Comparison of ENCODE assay signal across 11 cellular contexts in genomic region chr4:121799208-121799823, GRCh38. TPM values are rescaled to one million over a fixed set of nuclear protein-coding genes. Genes with fewer than 3 reads are reported as not detected.
DNase-seq lines count a peak whose midpoint lies in the region; ATAC-seq, FAIRE-seq and TF ChIP-seq lines count a peak whose summit lies in the region.
"Had no signal": no experiment of that assay in that cellular context is flagged by ENCODE, and none has a peak within 500 bp of the region (broad histone marks: within the 10 kb centered on the region; RNA-seq: fewer than 3 reads in every experiment).

No MANE protein-coding gene starts in this region.

- H3K27me3 ChIP-seq in CD4-positive, CD25-positive, alpha-beta regulatory T cell (ENCODE audit: control insufficient read depth, insufficient read depth, low read length), result no peaks in the 10 kb centered on the region
- no peaks in the 10 kb centered on the region for H3K27me3 ChIP-seq in naive thymus-derived CD4-positive, alpha-beta T cell (ENCODE audit: control insufficient read depth in 2 of 2, insufficient read depth in 2 of 2, low read length in 2 of 2)

- peak overlapping the region; percentile 90 to 97 (median 95) for H3K4me3 Mint-ChIP-seq in CD4-positive, CD25-positive, alpha-beta regulatory T cell
- peak overlapping the region; percentile 6 for H3K4me3 Mint-ChIP-seq in activated CD8-positive, alpha-beta T cell treated with anti-CD3 and anti-CD28 coated beads, Interleukin-2, amount 10 ng/mL, durations not matched to agents 7 days and 5 days
- peak overlapping the region; percentile 48 to 99 (median 90) for H3K4me3 Mint-ChIP-seq in naive thymus-derived CD4-positive, alpha-beta T cell

- H3K36me3 Mint-ChIP-seq in CD4-positive, CD25-positive, alpha-beta regulatory T cell, result peaks cover 9% of the 10 kb centered on the region
- H3K36me3 Mint-ChIP-seq in activated CD8-positive, alpha-beta T cell treated with anti-CD3 and anti-CD28 coated beads, Interleukin-2, amount 10 ng/mL, durations not matched to agents 7 days and 5 days (ENCODE audit: low read depth), result peaks cover 18% of the 10 kb centered on the region
- H3K36me3 Mint-ChIP-seq in naive thymus-derived CD4-positive, alpha-beta T cell, result peaks cover 0 to 16% (median 4%) of the 10 kb centered on the region in 5 donors

- FAIRE-seq in GM19239 (lab: Jason Lieb, UNC), result peak; percentile 57
- FAIRE-seq: RCC 7860, TTC549 had no signal

- DNase-seq in CD4-positive, CD25-positive, alpha-beta regulatory T cell, result no peak
- DNase-seq in GM19239 (ENCODE audit: insufficient read length, low spot score) (no peak), lower leg skin (ENCODE audit: low spot score in 2 of 2) (no peak), cortex of kidney (lab: John Stamatoyannopoulos, UW) (no peak)
- DNase-seq in activated CD8-positive, alpha-beta T cell treated with anti-CD3 and anti-CD28 coated beads, Interleukin-2, amount 10 ng/mL, durations not matched to agents 7 days and 5 days, result no peak
- DNase-seq in naive thymus-derived CD4-positive, alpha-beta T cell, result no peak
- DNase-seq: NCI-H1092 treated with DMSO at 0.1 percent for 48 hours, NCI-H345 had no signal

- ATAC-seq in CD4-positive, CD25-positive, alpha-beta regulatory T cell (ENCODE audit: low read depth in 2 of 2), result no peak
- no peak for ATAC-seq in activated CD8-positive, alpha-beta T cell treated with anti-CD3 and anti-CD28 coated beads, Interleukin-2, amount 10 ng/mL, durations not matched to agents 7 days and 5 days
- no peak for ATAC-seq in naive thymus-derived CD4-positive, alpha-beta T cell
- no peak for ATAC-seq in GM21423 (IDR thresholded peaks at IDR 0.05; ENCODE audit: unreplicated experiment)

- peaks cover 23 to 63% (median 42%) of the 10 kb centered on the region in 4 donors for H3K4me1 Mint-ChIP-seq in CD4-positive, CD25-positive, alpha-beta regulatory T cell
- peaks cover 47% of the 10 kb centered on the region for H3K4me1 Mint-ChIP-seq in activated CD8-positive, alpha-beta T cell treated with anti-CD3 and anti-CD28 coated beads, Interleukin-2, amount 10 ng/mL, durations not matched to agents 7 days and 5 days (ENCODE audit: low read depth)
- H3K4me1 Mint-ChIP-seq in naive thymus-derived CD4-positive, alpha-beta T cell, result peaks cover 21 to 52% (median 48%) of the 10 kb centered on the region in 7 donors

- CTCF ChIA-PET in activated CD8-positive, alpha-beta T cell treated with anti-CD3 and anti-CD28 coated beads, Interleukin-2, amount 10 ng/mL, durations not matched to agents 7 days and 5 days (lab: Charles Lee), result interaction anchor here (1.0 kb wide), 1 partner anchor 102 kb away, joined by 3 read pairs; the partner anchor contains the start of gene ANXA5
- CTCF ChIA-PET in naive thymus-derived CD4-positive, alpha-beta T cell (lab: Charles Lee), result no interaction called here

- no peak for TF ChIP-seq POLR2A in lower leg skin (IDR thresholded peaks at IDR 0.05)

- no peaks in the 10 kb centered on the region for H3K9me3 ChIP-seq in CD4-positive, CD25-positive, alpha-beta regulatory T cell (ENCODE audit: control insufficient read depth in 2 of 2, low read length in 2 of 2)
- no peaks in the 10 kb centered on the region for H3K9me3 ChIP-seq in naive thymus-derived CD4-positive, alpha-beta T cell (ENCODE audit: control insufficient read depth in 2 of 3, low read length in 3 of 3)

- peaks cover 17% of the 10 kb centered on the region for H3K36me3 ChIP-seq in CD4-positive, CD25-positive, alpha-beta regulatory T cell (ENCODE audit: control insufficient read depth, insufficient read depth, low read length)
- H3K36me3 ChIP-seq in naive thymus-derived CD4-positive, alpha-beta T cell (ENCODE audit: control insufficient read depth in 2 of 3, insufficient read depth in 3 of 3, low read length in 3 of 3), result peaks cover 0 to 8% (median 2%) of the 10 kb centered on the region in 3 experiments

- H3K27ac Mint-ChIP-seq in CD4-positive, CD25-positive, alpha-beta regulatory T cell, result peak overlapping the region; percentile 96 to 99 (median 98)
- H3K27ac Mint-ChIP-seq in activated CD8-positive, alpha-beta T cell treated with anti-CD3 and anti-CD28 coated beads, Interleukin-2, amount 10 ng/mL, durations not matched to agents 7 days and 5 days, result peak overlapping the region; percentile 11
- H3K27ac Mint-ChIP-seq in naive thymus-derived CD4-positive, alpha-beta T cell, result peak overlapping the region; percentile 87 to 100 (median 99)

- no peak for TF ChIP-seq CTCF in lower leg skin (IDR thresholded peaks at IDR 0.05)

- H3K9me3 Mint-ChIP-seq in CD4-positive, CD25-positive, alpha-beta regulatory T cell, result no peaks in the 10 kb centered on the region
- no peaks in the 10 kb centered on the region for H3K9me3 Mint-ChIP-seq in activated CD8-positive, alpha-beta T cell treated with anti-CD3 and anti-CD28 coated beads, Interleukin-2, amount 10 ng/mL, durations not matched to agents 7 days and 5 days (ENCODE audit: insufficient read depth)
- H3K9me3 Mint-ChIP-seq in naive thymus-derived CD4-positive, alpha-beta T cell, result peaks cover 0 to 4% (median 0%) of the 10 kb centered on the region in 11 donors

- peaks cover 23% of the 10 kb centered on the region for H3K4me1 ChIP-seq in CD4-positive, CD25-positive, alpha-beta regulatory T cell (ENCODE audit: control insufficient read depth, insufficient read depth, low read length, poor library complexity, severe bottlenecking)
- H3K4me1 ChIP-seq in naive thymus-derived CD4-positive, alpha-beta T cell (ENCODE audit: control insufficient read depth in 2 of 2, insufficient read depth in 2 of 2, low read length in 2 of 2), result peaks cover 16 to 20% of the 10 kb centered on the region in 2 donors

- no peak overlapping the region for H3K27ac ChIP-seq in CD4-positive, CD25-positive, alpha-beta regulatory T cell (ENCODE audit: insufficient read depth, low read length, poor library complexity, severe bottlenecking)
- H3K27ac ChIP-seq in naive thymus-derived CD4-positive, alpha-beta T cell (ENCODE audit: low read depth, low read length), result peak overlapping the region; percentile 93

- peak overlapping the region; percentile 5 for H3K4me3 ChIP-seq in CD4-positive, CD25-positive, alpha-beta regulatory T cell (ENCODE audit: low read depth, low read length)
- no peak overlapping the region for H3K4me3 ChIP-seq in naive thymus-derived CD4-positive, alpha-beta T cell (ENCODE audit: low read length)
- no peak overlapping the region for H3K4me3 ChIP-seq in lower leg skin (ENCODE audit: low read depth, poor library complexity, severe bottlenecking)

- intact Hi-C loops in naive thymus-derived CD4-positive, alpha-beta T cell (cut with micrococcal nuclease), result no loop called here
- intact Hi-C loops in lower leg skin (cut with DNase I; ENCODE audit: low total_unique reads), result no loop called here

- H3K27me3 Mint-ChIP-seq in CD4-positive, CD25-positive, alpha-beta regulatory T cell, result no peaks in the 10 kb centered on the region
- peaks cover 8% of the 10 kb centered on the region for H3K27me3 Mint-ChIP-seq in activated CD8-positive, alpha-beta T cell treated with anti-CD3 and anti-CD28 coated beads, Interleukin-2, amount 10 ng/mL, durations not matched to agents 7 days and 5 days (ENCODE audit: low read depth)
- peaks cover 0 to 3% (median 0%) of the 10 kb centered on the region in 5 donors for H3K27me3 Mint-ChIP-seq in naive thymus-derived CD4-positive, alpha-beta T cell

- WGBS in lower leg skin, 2 donors, result 81 to 84% methylated on average over 2 of the region's 2 CpGs

- POLR2A ChIA-PET in activated CD8-positive, alpha-beta T cell treated with anti-CD3 and anti-CD28 coated beads, Interleukin-2, amount 10 ng/mL, durations not matched to agents 7 days and 5 days (lab: Charles Lee), result interaction anchor here (0.6 to 2.4 kb wide), 2 partner anchors 25 to 545 kb away, joined by 4 to 9 read pairs; partner anchors contain the start of gene CCNA2
- POLR2A ChIA-PET in naive thymus-derived CD4-positive, alpha-beta T cell (lab: Charles Lee), result interaction anchor here (0.6 to 3.9 kb wide), 7 partner anchors 17 to 933 kb away, joined by 3 to 41 read pairs (median 5); partner anchors contain the start of genes BBS12, BBS7, BLTP1 and CCNA2

RNA-seq across cellular contexts. Expression of gene EXOSC9, which starts 1.8 kb away (rescaled TPM):
- 59.4 TPM for total RNA-seq in CD4-positive, CD25-positive, alpha-beta regulatory T cell
- polyA plus RNA-seq in CD4-positive, CD25-positive, alpha-beta regulatory T cell, result 10 to 100 TPM; 45.8 to 51.3 (median 49.3) TPM
- 10 to 100 TPM; 54.2 to 56.8 TPM for total RNA-seq in activated CD8-positive, alpha-beta T cell treated with anti-CD3 and anti-CD28 coated beads, Interleukin-2, amount 10 ng/mL, durations not matched to agents 7 days and 5 days
- 10 to 100 TPM; 37.5 to 55.0 (median 44.2) TPM for total RNA-seq in naive thymus-derived CD4-positive, alpha-beta T cell
- 10 to 100 TPM; 36.8 to 42.3 TPM for polyA plus RNA-seq in naive thymus-derived CD4-positive, alpha-beta T cell
- total RNA-seq in lower leg skin, result 10 to 100 TPM; 15.2 to 35.7 (median 21.2) TPM

RNA-seq across cellular contexts. Expression of gene CCNA2, which starts 24.4 kb away (rescaled TPM):
- 1.3 TPM for total RNA-seq in CD4-positive, CD25-positive, alpha-beta regulatory T cell
- 1 to 10 TPM in 2 of 4 donors, under 1 TPM in 2; 0.61 to 4.5 (median 2.2) TPM for polyA plus RNA-seq in CD4-positive, CD25-positive, alpha-beta regulatory T cell
- 100 to 1,000 TPM; 131 to 132 TPM for total RNA-seq in activated CD8-positive, alpha-beta T cell treated with anti-CD3 and anti-CD28 coated beads, Interleukin-2, amount 10 ng/mL, durations not matched to agents 7 days and 5 days
- total RNA-seq in naive thymus-derived CD4-positive, alpha-beta T cell, result 10 to 100 TPM in 1 of 5 experiments, 1 to 10 TPM in 2, under 1 TPM in 2; 0.24 to 63.7 (median 1.2) TPM
- under 1 TPM; 0.06 to 0.13 TPM for polyA plus RNA-seq in naive thymus-derived CD4-positive, alpha-beta T cell
- total RNA-seq in lower leg skin, result 1 to 10 TPM; 2.0 to 7.3 (median 4.0) TPM

RNA-seq across cellular contexts. Expression of gene SMIM43, which starts 34.4 kb away (rescaled TPM):
- total RNA-seq in CD4-positive, CD25-positive, alpha-beta regulatory T cell, result not detected
- 1 to 10 TPM in 1 of 4 donors, under 1 TPM in 2, not detected in 1; 0.14 to 1.8 (median 0.56) TPM for polyA plus RNA-seq in CD4-positive, CD25-positive, alpha-beta regulatory T cell
- total RNA-seq in activated CD8-positive, alpha-beta T cell treated with anti-CD3 and anti-CD28 coated beads, Interleukin-2, amount 10 ng/mL, durations not matched to agents 7 days and 5 days, result not detected
- not detected for total RNA-seq in naive thymus-derived CD4-positive, alpha-beta T cell
- not detected for polyA plus RNA-seq in naive thymus-derived CD4-positive, alpha-beta T cell
- total RNA-seq in lower leg skin, result not detected

Comparison
In these comparisons a context has a peak if more than half of its experiments do, and no peak if none do; other contexts are left out.
1. H3K27ac Mint-ChIP-seq: peak in every context shown above with its lines; median percentile 99 in naive thymus-derived CD4-positive, alpha-beta T cell; 98 in CD4-positive, CD25-positive, alpha-beta regulatory T cell; 11 in activated CD8-positive, alpha-beta T cell treated with anti-CD3 and anti-CD28 coated beads, Interleukin-2, amount 10 ng/mL, durations not matched to agents 7 days and 5 days.
2. H3K4me3 Mint-ChIP-seq: peak in every context shown above with its lines; median percentile 95 in CD4-positive, CD25-positive, alpha-beta regulatory T cell; 90 in naive thymus-derived CD4-positive, alpha-beta T cell; 6 in activated CD8-positive, alpha-beta T cell treated with anti-CD3 and anti-CD28 coated beads, Interleukin-2, amount 10 ng/mL, durations not matched to agents 7 days and 5 days.